In genomic region chr3:71226565-71227281, GRCh38 we compare ENCODE assay signal across 8 cellular contexts.
DNase-seq lines count a peak whose midpoint lies in the region; ATAC-seq lines count a peak whose summit lies in the region.

No MANE protein-coding gene starts in this region.

- H3K27ac ChIP-seq in caudate nucleus (ENCODE audit: low read depth, low read length): no peak overlapping the region

- intact Hi-C loops in Right ventricle myocardium superior (cut with DNase I): no loop called here

- peak; percentile 80 for ATAC-seq in GM19372 (IDR thresholded peaks at IDR 0.05; ENCODE audit: low read depth, unreplicated experiment)
- peak; percentile 87 for ATAC-seq in HG03378 (IDR thresholded peaks at IDR 0.05; ENCODE audit: unreplicated experiment)
- peak; percentile 94 for ATAC-seq in Right ventricle myocardium superior (ENCODE audit: poor library complexity)

- peak; percentile 79 for DNase-seq in activated CD8-positive, alpha-beta memory T cell treated with anti-CD3 and anti-CD28 coated beads, Interleukin-2, amount 50 U/mL, for 24 hours (ENCODE audit: extremely low read depth)
- DNase-seq in Right ventricle myocardium superior: peak; percentile 70
- peak; percentile 84 to 85 for DNase-seq in stimulated activated CD4-positive, alpha-beta T cell treated with anti-CD3 and anti-CD28 coated beads, Interleukin-2, amount 100 ng/mL, for 48 hours
- no peak for DNase-seq in NCI-H2107 (lab: John Stamatoyannopoulos, UW)
- no peak for DNase-seq in caudate nucleus (lab: John Stamatoyannopoulos, UW)
- no peak for DNase-seq in NOMO-1 treated with dmso at 0.1 percent for 144 hours (lab: John Stamatoyannopoulos, UW; ENCODE audit: unreplicated experiment)

Comparison
In these comparisons a context has a peak if more than half of its experiments do, and no peak if none do; other contexts are left out.
1. DNase-seq: peak in activated CD8-positive, alpha-beta memory T cell treated with anti-CD3 and anti-CD28 coated beads, Interleukin-2, amount 50 U/mL, for 24 hours (single experiment), Right ventricle myocardium superior (single experiment) and stimulated activated CD4-positive, alpha-beta T cell treated with anti-CD3 and anti-CD28 coated beads, Interleukin-2, amount 100 ng/mL, for 48 hours (2 of 2); none in NCI-H2107 (single experiment), caudate nucleus (0 of 61) and NOMO-1 treated with dmso at 0.1 percent for 144 hours (single experiment).
2. Peak in every context shown above with its lines, with median percentiles within 50 percentile points of each other: ATAC-seq.